ENCODE assay signal across 16 cellular contexts in genomic region chr14:31505411-31505810, GRCh38. TPM values are rescaled to one million over a fixed set of nuclear protein-coding genes. Genes with fewer than 3 reads are reported as not detected.
DNase-seq lines count a peak whose midpoint lies in the region; ATAC-seq and TF ChIP-seq lines count a peak whose summit lies in the region.
"Had no signal": no experiment of that assay in that cellular context is flagged by ENCODE, and none has a peak within 500 bp of the region (broad histone marks: within the 10 kb centered on the region; RNA-seq: fewer than 3 reads in every experiment).

No MANE protein-coding gene starts in this region.

- no peak for ATAC-seq in HG02798 (IDR thresholded peaks at IDR 0.05; ENCODE audit: poor library complexity, unreplicated experiment)
- ATAC-seq in GM21447 (IDR thresholded peaks at IDR 0.05; ENCODE audit: unreplicated experiment) = no peak
- ATAC-seq: activated T-helper 17 cell treated with anti-CD3 and anti-CD28 coated beads, Interleukin-2, amount 50 U/mL, for 72 hours had no signal

- no peaks in the 10 kb centered on the region for H3K9me3 Mint-ChIP-seq in chondrocyte (ENCODE audit: low read depth)
- H3K9me3 Mint-ChIP-seq: activated CD4-positive, alpha-beta T cell treated with anti-CD3 and anti-CD28 coated beads, Interleukin-2, amount 10 ng/mL, durations not matched to agents 7 days and 5 days; activated T-helper 17 cell treated with anti-CD3 and anti-CD28 coated beads, Interleukin-2, amount 50 U/mL, for 72 hours; T-helper 1 cell treated with Interleukin-12 subunit alpha and Interleukin-12 subunit beta and Interleukin-4 antibody, amounts not matched to agents 30 μg/mL and 1 μg/mL, for 36 hours had no signal

- no peak overlapping the region for H3K4me3 ChIP-seq in subcutaneous abdominal adipose tissue (ENCODE audit: low read depth in 1 of 5, low read length in 5 of 5)
- H3K4me3 ChIP-seq: cardiac muscle cell, PC-9, skin epidermis, suprapubic skin had no signal

- H3K27me3 Mint-ChIP-seq in chondrocyte (ENCODE audit: low read depth) = no peaks in the 10 kb centered on the region
- H3K27me3 Mint-ChIP-seq: activated CD4-positive, alpha-beta T cell treated with anti-CD3 and anti-CD28 coated beads, Interleukin-2, amount 10 ng/mL, durations not matched to agents 7 days and 5 days; activated T-helper 17 cell treated with anti-CD3 and anti-CD28 coated beads, Interleukin-2, amount 50 U/mL, for 72 hours had no signal

- peak overlapping the region; percentile 65 for H3K27ac Mint-ChIP-seq in chondrocyte (ENCODE audit: unreplicated experiment)
- H3K27ac Mint-ChIP-seq: activated CD4-positive, alpha-beta T cell treated with anti-CD3 and anti-CD28 coated beads, Interleukin-2, amount 10 ng/mL, durations not matched to agents 7 days and 5 days; activated T-helper 17 cell treated with anti-CD3 and anti-CD28 coated beads, Interleukin-2, amount 50 U/mL, for 72 hours; T-helper 1 cell treated with Interleukin-12 subunit alpha and Interleukin-12 subunit beta and Interleukin-4 antibody, amounts not matched to agents 30 μg/mL and 1 μg/mL, for 36 hours had no signal

- no peaks in the 10 kb centered on the region for H3K36me3 Mint-ChIP-seq in chondrocyte (ENCODE audit: low read depth)

- H3K27ac ChIP-seq in subcutaneous abdominal adipose tissue (ENCODE audit: low read depth, low read length) = peak overlapping the region; percentile 60
- H3K27ac ChIP-seq: cardiac muscle cell, PC-9, skin epidermis, suprapubic skin had no signal

- no peaks in the 10 kb centered on the region for H3K27me3 ChIP-seq in subcutaneous abdominal adipose tissue (ENCODE audit: control insufficient read depth in 5 of 5, insufficient read depth in 4 of 5, low read length in 5 of 5)
- H3K27me3 ChIP-seq: cardiac muscle cell, suprapubic skin had no signal

- peaks cover 47% of the 10 kb centered on the region for H3K4me1 Mint-ChIP-seq in chondrocyte (ENCODE audit: low read depth)
- H3K4me1 Mint-ChIP-seq: activated CD4-positive, alpha-beta T cell treated with anti-CD3 and anti-CD28 coated beads, Interleukin-2, amount 10 ng/mL, durations not matched to agents 7 days and 5 days; activated T-helper 17 cell treated with anti-CD3 and anti-CD28 coated beads, Interleukin-2, amount 50 U/mL, for 72 hours had no signal

- peak overlapping the region; percentile 35 for H3K4me3 Mint-ChIP-seq in chondrocyte (ENCODE audit: unreplicated experiment)
- H3K4me3 Mint-ChIP-seq: activated CD4-positive, alpha-beta T cell treated with anti-CD3 and anti-CD28 coated beads, Interleukin-2, amount 10 ng/mL, durations not matched to agents 7 days and 5 days; activated T-helper 17 cell treated with anti-CD3 and anti-CD28 coated beads, Interleukin-2, amount 50 U/mL, for 72 hours; T-helper 1 cell treated with Interleukin-12 subunit alpha and Interleukin-12 subunit beta and Interleukin-4 antibody, amounts not matched to agents 30 μg/mL and 1 μg/mL, for 36 hours had no signal

- no peaks in the 10 kb centered on the region for H3K36me3 ChIP-seq in subcutaneous abdominal adipose tissue (ENCODE audit: control insufficient read depth in 5 of 5, insufficient read depth in 5 of 5, low read length in 5 of 5)
- H3K36me3 ChIP-seq: cardiac muscle cell, suprapubic skin had no signal

- H3K4me1 ChIP-seq in subcutaneous abdominal adipose tissue (ENCODE audit: control insufficient read depth in 5 of 5, insufficient read depth in 5 of 5, low read length in 5 of 5) = peaks cover 3 to 25% (median 21%) of the 10 kb centered on the region in 5 donors
- H3K4me1 ChIP-seq: Caco-2 had no signal

- H3K9me3 ChIP-seq in subcutaneous abdominal adipose tissue (ENCODE audit: control insufficient read depth in 5 of 5, low read length in 5 of 5) = no peaks in the 10 kb centered on the region
- H3K9me3 ChIP-seq: Caco-2, suprapubic skin had no signal

- no peak overlapping the region for H3K9ac ChIP-seq in subcutaneous abdominal adipose tissue (ENCODE audit: low read length in 5 of 5)

- peak; percentile 36 for DNase-seq in HCEC 1CT
- no peak for DNase-seq in chondrocyte (ENCODE audit: low spot score)
- peak; percentile 45 for DNase-seq in inferior parietal cortex (ENCODE audit: extremely low spot score)
- no peak for DNase-seq in COLO668 (lab: John Stamatoyannopoulos, UW; ENCODE audit: unreplicated experiment)
- DNase-seq: activated CD4-positive, alpha-beta T cell treated with anti-CD3 and anti-CD28 coated beads, Interleukin-2, amount 10 ng/mL, durations not matched to agents 7 days and 5 days; Caco-2; Karpas-422; PC-9 had no signal

- TF ChIP-seq CTCF in chondrocyte (IDR thresholded peaks at IDR 0.05) = no peak

RNA-seq across cellular contexts. Expression of gene GPR33, which starts 17.6 kb away (rescaled TPM):
- total RNA-seq in chondrocyte = not detected in 3 replicates
- total RNA-seq: activated CD4-positive, alpha-beta T cell treated with anti-CD3 and anti-CD28 coated beads, Interleukin-2, amount 10 ng/mL, durations not matched to agents 7 days and 5 days; activated T-helper 17 cell treated with anti-CD3 and anti-CD28 coated beads, Interleukin-2, amount 50 U/mL, for 72 hours; Caco-2; cardiac muscle cell; PC-9; suprapubic skin had no signal

RNA-seq across cellular contexts. Expression of gene DTD2, which starts 48.1 kb away (rescaled TPM):
- 29.5 to 36.1 TPM (median 34.1 TPM) in 3 replicates for total RNA-seq in chondrocyte

RNA-seq across cellular contexts. Expression of gene NUBPL, which starts 55.8 kb away (rescaled TPM):
- 9.3 to 13.9 TPM (median 9.8 TPM) in 3 replicates for total RNA-seq in chondrocyte

Comparison
In these comparisons a context has a peak if more than half of its experiments do, and no peak if none do; other contexts are left out.
1. DNase-seq: peak in HCEC 1CT (single experiment) and inferior parietal cortex (single experiment); none in chondrocyte (single experiment) and COLO668 (single experiment).